ENCODE assay signal across 1 cellular context in the genomic region with DNA sequence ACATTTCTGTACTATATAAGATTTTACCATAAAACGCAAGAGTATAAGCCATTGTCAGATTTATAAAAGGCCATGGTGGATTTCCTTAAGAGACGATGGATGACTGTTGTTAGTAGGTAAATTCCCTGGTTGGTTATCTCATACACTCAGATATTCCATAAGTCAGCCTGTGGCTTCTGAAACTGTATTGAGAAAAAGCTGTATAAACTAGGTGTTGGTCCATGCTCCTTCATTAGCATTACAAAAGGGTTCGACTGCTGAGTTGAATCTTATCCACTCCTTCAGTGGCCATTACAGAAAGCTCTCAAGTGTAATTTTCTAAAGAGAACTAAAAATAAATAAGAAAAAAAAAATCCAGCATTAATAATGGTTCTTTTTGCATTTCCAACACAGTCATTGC.
TF ChIP-seq lines count a peak whose summit lies in the region.

No MANE protein-coding gene starts in this region.

TF ChIP-seq in K562, 482 proteins besides CTCF, POLR2A, EP300 and RAD21:
- TF ChIP-seq, protein P1, sequence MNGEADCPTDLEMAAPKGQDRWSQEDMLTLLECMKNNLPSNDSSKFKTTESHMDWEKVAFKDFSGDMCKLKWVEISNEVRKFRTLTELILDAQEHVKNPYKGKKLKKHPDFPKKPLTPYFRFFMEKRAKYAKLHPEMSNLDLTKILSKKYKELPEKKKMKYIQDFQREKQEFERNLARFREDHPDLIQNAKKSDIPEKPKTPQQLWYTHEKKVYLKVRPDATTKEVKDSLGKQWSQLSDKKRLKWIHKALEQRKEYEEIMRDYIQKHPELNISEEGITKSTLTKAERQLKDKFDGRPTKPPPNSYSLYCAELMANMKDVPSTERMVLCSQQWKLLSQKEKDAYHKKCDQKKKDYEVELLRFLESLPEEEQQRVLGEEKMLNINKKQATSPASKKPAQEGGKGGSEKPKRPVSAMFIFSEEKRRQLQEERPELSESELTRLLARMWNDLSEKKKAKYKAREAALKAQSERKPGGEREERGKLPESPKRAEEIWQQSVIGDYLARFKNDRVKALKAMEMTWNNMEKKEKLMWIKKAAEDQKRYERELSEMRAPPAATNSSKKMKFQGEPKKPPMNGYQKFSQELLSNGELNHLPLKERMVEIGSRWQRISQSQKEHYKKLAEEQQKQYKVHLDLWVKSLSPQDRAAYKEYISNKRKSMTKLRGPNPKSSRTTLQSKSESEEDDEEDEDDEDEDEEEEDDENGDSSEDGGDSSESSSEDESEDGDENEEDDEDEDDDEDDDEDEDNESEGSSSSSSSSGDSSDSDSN (IDR thresholded peaks at IDR 0.05; ENCODE audit: borderline replicate concordance in 1 of 2, low read depth in 2 of 2, low read length in 2 of 2), result no peak
- TF ChIP-seq RBFOX2 (IDR thresholded peaks at IDR 0.05; ENCODE audit: low read depth, low read length), result 0 out of 2 replicates have a peak, but pooled peaks have one; percentile 15
TF ChIP-seq in K562: peak in this region for 1.
